Comparison of ENCODE assay signal across 22 cellular contexts in genomic region chr1:36721261-36721660, GRCh38.
DNase-seq lines count a peak whose midpoint lies in the region; ATAC-seq, FAIRE-seq and TF ChIP-seq lines count a peak whose summit lies in the region.
"Had no signal": no experiment of that assay in that cellular context is flagged by ENCODE, and none has a peak within 500 bp of the region (broad histone marks: within the 10 kb centered on the region; RNA-seq: fewer than 3 reads in every experiment).

No MANE protein-coding gene starts in this region.

- no peak overlapping the region for H3K23ac ChIP-seq in H1 (ENCODE audit: insufficient read length)
- H3K23ac ChIP-seq in neuronal stem cell (ENCODE audit: low read depth, low read length, poor library complexity): peak overlapping the region; percentile 14

- CTCF ChIA-PET in H1 (lab: Charles Lee; ENCODE audit: partially characterized antibody): interaction anchor here (1.0 to 1.4 kb wide), 2 partner anchors 10 kb away, joined by 3 to 4 read pairs; no protein-coding TSS in a partner anchor

- POLR2A ChIA-PET in H1 (lab: Charles Lee; ENCODE audit: partially characterized antibody): interaction anchor here (0.9 kb wide), 1 partner anchor 16 kb away, joined by 3 read pairs; no protein-coding TSS in a partner anchor

- no peak for TF ChIP-seq RAD21 in H1 (IDR thresholded peaks at IDR 0.05 in 1 of 2, conservative IDR thresholded peaks at IDR 0.05 in 1 of 2; ENCODE audit: low read depth in 2 of 2, low read length in 2 of 2)

- H2AFZ ChIP-seq in H1 (ENCODE audit: low read length) (no peak overlapping the region), neuronal stem cell (ENCODE audit: low read length) (no peak overlapping the region)

- H3K79me1 ChIP-seq in H1 (ENCODE audit: low read depth, low read length) (no peaks in the 10 kb centered on the region), neuronal stem cell (ENCODE audit: low read depth, low read length) (no peaks in the 10 kb centered on the region)

- H4K8ac ChIP-seq in H1 (ENCODE audit: extremely low read depth, insufficient read depth, low read length) (no peak overlapping the region), neuronal stem cell (ENCODE audit: low read depth, low read length) (no peak overlapping the region)

- H3K18ac ChIP-seq in H1 (ENCODE audit: extremely low read depth, low read length) (no peak overlapping the region), neuronal stem cell (ENCODE audit: low read length) (peak overlapping the region; percentile 53)

- H3K36me3 ChIP-seq in H1 (ENCODE audit: control insufficient read depth in 2 of 4, insufficient read depth in 4 of 4, low read length in 3 of 4): no peaks in the 10 kb centered on the region
- no peaks in the 10 kb centered on the region for H3K36me3 ChIP-seq in neuronal stem cell (replicated peaks in 1 of 2; ENCODE audit: control insufficient read depth in 2 of 2, insufficient read depth in 2 of 2, low read length in 2 of 2)
- no peaks in the 10 kb centered on the region for H3K36me3 ChIP-seq in colonic mucosa
- H3K36me3 ChIP-seq: BE2C, BLaER1 had no signal

- no peak for TF ChIP-seq POLR2A in H1 (IDR thresholded peaks at IDR 0.05; ENCODE audit: control extremely low read depth in 1 of 2, low read depth in 2 of 2, low read length in 2 of 2)

- 92% methylated on average over 6 of the region's 6 CpGs; no CpG with 5 or more reads in 1 of the 2 experiments for WGBS in H1 (ENCODE audit: extremely low coverage in 1 of 2, insufficient coverage in 1 of 2, insufficient read length in 1 of 2, insufficient replicate concordance in 2 of 2, low coverage in 1 of 2, low lambda C conversion rate in 2 of 2, missing lambda C conversion rate in 1 of 2), 2 experiments
- WGBS in neuronal stem cell (ENCODE audit: extremely low coverage in 2 of 2, insufficient read length in 2 of 2, insufficient replicate concordance in 1 of 2), 2 donors: no CpG with 5 or more reads among the region's 6 CpGs

- no peak for ATAC-seq in GM18861 (IDR thresholded peaks at IDR 0.05; ENCODE audit: unreplicated experiment)

- no peak overlapping the region for H3K56ac ChIP-seq in H1 (replicated peaks; ENCODE audit: insufficient read length, low read depth, low read length)

- DNase-seq in H1 (ENCODE audit: low read depth in 1 of 2, low spot score in 2 of 2) (no peak), mesenteric fat pad (ENCODE audit: low spot score) (peak; percentile 84), neuronal stem cell (ENCODE audit: low spot score) (no peak), colonic mucosa (no peak), RCC 7860 (ENCODE audit: low spot score) (no peak)
- DNase-seq in activated naive CD4-positive, alpha-beta T cell treated with anti-CD3 and anti-CD28 coated beads, Interleukin-2, amount 50 U/mL, for 16 hours: no peak
- DNase-seq: 8988T; ACHN; BE2C; C1 segment of cervical spinal cord; CD4-positive, alpha-beta memory T cell; CD4-positive, CD25-positive, alpha-beta regulatory T cell; CD8-positive, alpha-beta memory T cell; COR-L47; DMS79 treated with DMSO at 0.1 percent for 48 hours; GF-D8 had no signal

- intact Hi-C loops in colonic mucosa (cut with DNase I): no loop called here

- FAIRE-seq in H1 (lab: Jason Lieb, UNC) (no peak), RCC 7860 (lab: Jason Lieb, UNC) (no peak)
- FAIRE-seq: A204.1, D721Med, G401.6, GM12891 had no signal

- H3K4me1 ChIP-seq in H1 (replicated peaks in 1 of 4; ENCODE audit: control insufficient read depth in 3 of 4, insufficient read depth in 4 of 4, low read length in 3 of 4) (no peaks in the 10 kb centered on the region), neuronal stem cell (ENCODE audit: control insufficient read depth in 2 of 2, insufficient read depth in 1 of 2, low read depth in 1 of 2, low read length in 2 of 2) (no peaks in the 10 kb centered on the region), colonic mucosa (no peaks in the 10 kb centered on the region)
- H3K4me1 ChIP-seq: BE2C had no signal

- H3K27me3 ChIP-seq in H1 (replicated peaks in 1 of 4; ENCODE audit: control insufficient read depth in 3 of 4, extremely low read depth in 1 of 4, insufficient read depth in 3 of 4, low read length in 3 of 4) (no peaks in the 10 kb centered on the region), neuronal stem cell (ENCODE audit: control insufficient read depth in 3 of 3, insufficient read depth in 3 of 3, low read depth in 1 of 3, low read length in 3 of 3) (peaks cover 0 to under 1% (median 0%) of the 10 kb centered on the region in 3 experiments), colonic mucosa (peaks cover 3% of the 10 kb centered on the region)
- H3K27me3 ChIP-seq: BE2C, BLaER1 had no signal

- H2BK5ac ChIP-seq in H1 (ENCODE audit: low read depth, low read length) (no peak overlapping the region), neuronal stem cell (ENCODE audit: low read length) (peak overlapping the region; percentile 63)

- H3K4ac ChIP-seq in H1 (replicated peaks; ENCODE audit: insufficient read length, low read depth, low read length) (no peak overlapping the region), neuronal stem cell (ENCODE audit: low read length) (no peak overlapping the region)

- H2BK12ac ChIP-seq in H1 (ENCODE audit: low read depth, low read length) (no peak overlapping the region), neuronal stem cell (ENCODE audit: low read length) (no peak overlapping the region)

- H3K4me2 ChIP-seq in H1 (ENCODE audit: insufficient read depth in 1 of 2, low read depth in 2 of 2, low read length in 2 of 2) (no peak overlapping the region), neuronal stem cell (ENCODE audit: insufficient read depth, low read length, poor library complexity, severe bottlenecking) (no peak overlapping the region)
- H3K4me2 ChIP-seq: BLaER1 had no signal

- H3K4me3 ChIP-seq in H1 (ENCODE audit: extremely low read depth in 1 of 4, insufficient read depth in 2 of 4, low read depth in 3 of 4, low read length in 4 of 4) (no peak overlapping the region), neuronal stem cell (ENCODE audit: low read length in 2 of 2) (no peak overlapping the region), colonic mucosa (no peak overlapping the region)
- H3K4me3 ChIP-seq: BLaER1 had no signal

- TF ChIP-seq CTCF in H1 (IDR thresholded peaks at IDR 0.05; ENCODE audit: control extremely low read depth in 1 of 3, insufficient read depth in 1 of 3, low read depth in 1 of 3, low read length in 3 of 3) (no peak), colonic mucosa (IDR thresholded peaks at IDR 0.05) (no peak)

- H2BK15ac ChIP-seq in H1 (ENCODE audit: low read length) (no peak overlapping the region), neuronal stem cell (ENCODE audit: low read length) (peak overlapping the region; percentile 90)

- TF ChIP-seq EP300 in H1 (IDR thresholded peaks at IDR 0.05; ENCODE audit: borderline replicate concordance in 1 of 2, low read depth in 2 of 2, low read length in 2 of 2): no peak

- H2AK5ac ChIP-seq in H1 (ENCODE audit: low read depth, low read length): no peak overlapping the region
- H2AK5ac ChIP-seq in neuronal stem cell (ENCODE audit: low read depth, low read length): no peak overlapping the region

- H3K9me3 ChIP-seq in H1 (ENCODE audit: insufficient read depth in 2 of 2, low read depth in 1 of 2, low read length in 1 of 2) (no peaks in the 10 kb centered on the region), neuronal stem cell (replicated peaks in 1 of 2; ENCODE audit: control insufficient read depth in 2 of 2, insufficient read depth in 1 of 2, low read depth in 1 of 2, low read length in 2 of 2) (no peaks in the 10 kb centered on the region), colonic mucosa (no peaks in the 10 kb centered on the region)
- H3K9me3 ChIP-seq: BE2C, BLaER1 had no signal

- H2BK20ac ChIP-seq in H1 (ENCODE audit: low read length): 0 out of 2 replicates have a peak overlapping the region, but pooled peaks have one; percentile 7

- no peak overlapping the region for H3K9ac ChIP-seq in H1 (replicated peaks in 1 of 4; ENCODE audit: extremely low read depth in 1 of 4, low read depth in 3 of 4, low read length in 3 of 4)
- H3K9ac ChIP-seq in neuronal stem cell (ENCODE audit: low read depth, low read length, poor library complexity): no peak overlapping the region
- H3K9ac ChIP-seq in colonic mucosa (ENCODE audit: low read depth in 2 of 2, low read length in 2 of 2): no peak overlapping the region
- H3K9ac ChIP-seq: BLaER1 had no signal

- H3K23me2 ChIP-seq in H1 (ENCODE audit: low read depth, low read length): no peaks in the 10 kb centered on the region

- H2BK120ac ChIP-seq in H1 (replicated peaks; ENCODE audit: low read depth, low read length) (no peak overlapping the region), neuronal stem cell (ENCODE audit: low read depth, low read length) (no peak overlapping the region)

- H3K14ac ChIP-seq in H1 (ENCODE audit: insufficient read length): no peak overlapping the region
- H3K14ac ChIP-seq in neuronal stem cell (ENCODE audit: low read length): peak overlapping the region; percentile 79

- H4K91ac ChIP-seq in H1 (replicated peaks; ENCODE audit: insufficient read length, low read length): no peak overlapping the region
- H4K91ac ChIP-seq in neuronal stem cell (ENCODE audit: low read depth, low read length, poor library complexity): no peak overlapping the region

- no peak overlapping the region for H4K5ac ChIP-seq in H1 (ENCODE audit: insufficient read length, low read depth, low read length)

- H3K27ac ChIP-seq in H1 (ENCODE audit: low read depth, low read length) (no peak overlapping the region), neuronal stem cell (replicated peaks; ENCODE audit: low read length) (no peak overlapping the region), colonic mucosa (no peak overlapping the region)
- H3K27ac ChIP-seq: BLaER1 had no signal

- H3K79me2 ChIP-seq in H1 (ENCODE audit: control insufficient read depth in 1 of 2, insufficient read depth in 2 of 2, low read length in 2 of 2): no peaks in the 10 kb centered on the region

- H4K20me1 ChIP-seq in H1 (replicated peaks in 1 of 2; ENCODE audit: control insufficient read depth in 1 of 2, insufficient read depth in 2 of 2, low read length in 2 of 2): no peaks in the 10 kb centered on the region
- H4K20me1 ChIP-seq: BLaER1 had no signal

TF ChIP-seq in H1, 55 proteins besides CTCF, POLR2A, EP300 and RAD21 (continues in another document):
- TF ChIP-seq ZNF274 (IDR thresholded peaks at IDR 0.05; ENCODE audit: borderline replicate concordance, extremely low read depth, low read length) (no peak), JUN (IDR thresholded peaks at IDR 0.05; ENCODE audit: low read depth, low read length) (no peak), EZH2 (IDR thresholded peaks at IDR 0.05; ENCODE audit: low read depth, low read length, severe bottlenecking) (no peak), TAF1 (IDR thresholded peaks at IDR 0.05; ENCODE audit: low read depth, low read length) (no peak), SIN3A (conservative IDR thresholded peaks at IDR 0.05 in 1 of 2, IDR thresholded peaks at IDR 0.05 in 1 of 2; ENCODE audit: low read depth in 1 of 2, low read length in 2 of 2) (no peak), PHF8 (conservative IDR thresholded peaks at IDR 0.05; ENCODE audit: low read depth, low read length) (no peak), GTF2F1 (IDR thresholded peaks at IDR 0.05; ENCODE audit: borderline replicate concordance, low read depth, low read length) (no peak)
